ENCODE assay signal across 1 cellular context in genomic region chr2:27080603-27080938, GRCh38.
TF ChIP-seq lines count a peak whose summit lies in the region.

No MANE protein-coding gene starts in this region.

TF ChIP-seq in SK-N-SH, 30 proteins besides CTCF, POLR2A, EP300 and RAD21 (continued from another document):
- TF ChIP-seq, protein P1, sequence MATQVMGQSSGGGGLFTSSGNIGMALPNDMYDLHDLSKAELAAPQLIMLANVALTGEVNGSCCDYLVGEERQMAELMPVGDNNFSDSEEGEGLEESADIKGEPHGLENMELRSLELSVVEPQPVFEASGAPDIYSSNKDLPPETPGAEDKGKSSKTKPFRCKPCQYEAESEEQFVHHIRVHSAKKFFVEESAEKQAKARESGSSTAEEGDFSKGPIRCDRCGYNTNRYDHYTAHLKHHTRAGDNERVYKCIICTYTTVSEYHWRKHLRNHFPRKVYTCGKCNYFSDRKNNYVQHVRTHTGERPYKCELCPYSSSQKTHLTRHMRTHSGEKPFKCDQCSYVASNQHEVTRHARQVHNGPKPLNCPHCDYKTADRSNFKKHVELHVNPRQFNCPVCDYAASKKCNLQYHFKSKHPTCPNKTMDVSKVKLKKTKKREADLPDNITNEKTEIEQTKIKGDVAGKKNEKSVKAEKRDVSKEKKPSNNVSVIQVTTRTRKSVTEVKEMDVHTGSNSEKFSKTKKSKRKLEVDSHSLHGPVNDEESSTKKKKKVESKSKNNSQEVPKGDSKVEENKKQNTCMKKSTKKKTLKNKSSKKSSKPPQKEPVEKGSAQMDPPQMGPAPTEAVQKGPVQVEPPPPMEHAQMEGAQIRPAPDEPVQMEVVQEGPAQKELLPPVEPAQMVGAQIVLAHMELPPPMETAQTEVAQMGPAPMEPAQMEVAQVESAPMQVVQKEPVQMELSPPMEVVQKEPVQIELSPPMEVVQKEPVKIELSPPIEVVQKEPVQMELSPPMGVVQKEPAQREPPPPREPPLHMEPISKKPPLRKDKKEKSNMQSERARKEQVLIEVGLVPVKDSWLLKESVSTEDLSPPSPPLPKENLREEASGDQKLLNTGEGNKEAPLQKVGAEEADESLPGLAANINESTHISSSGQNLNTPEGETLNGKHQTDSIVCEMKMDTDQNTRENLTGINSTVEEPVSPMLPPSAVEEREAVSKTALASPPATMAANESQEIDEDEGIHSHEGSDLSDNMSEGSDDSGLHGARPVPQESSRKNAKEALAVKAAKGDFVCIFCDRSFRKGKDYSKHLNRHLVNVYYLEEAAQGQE (IDR thresholded peaks at IDR 0.05; ENCODE audit: low read depth, low read length): no peak
- TF ChIP-seq NFIC (IDR thresholded peaks at IDR 0.05; ENCODE audit: borderline replicate concordance) (no peak), FOXM1 (IDR thresholded peaks at IDR 0.05; ENCODE audit: low read depth) (no peak), RXRA (IDR thresholded peaks at IDR 0.05; ENCODE audit: borderline replicate concordance, low read depth) (no peak), PBX3 (IDR thresholded peaks at IDR 0.05) (no peak), ZBTB33 (IDR thresholded peaks at IDR 0.05; ENCODE audit: borderline replicate concordance, low read depth) (no peak), RFX5 (IDR thresholded peaks at IDR 0.05; ENCODE audit: low read length) (no peak), ELF1 (IDR thresholded peaks at IDR 0.05) (no peak), TAF1 (IDR thresholded peaks at IDR 0.05; ENCODE audit: borderline replicate concordance, low read depth, low read length) (no peak), FOXJ3 (CRISPR knock-in tag; IDR thresholded peaks at IDR 0.05) (no peak), RCOR1 (IDR thresholded peaks at IDR 0.05; ENCODE audit: low read length) (no peak), MXI1 (IDR thresholded peaks at IDR 0.05; ENCODE audit: low read depth, low read length) (no peak)
